In genomic region chr3:143002083-143002712, GRCh38 we compare ENCODE assay signal across 8 cellular contexts. TPM values are rescaled to one million over a fixed set of nuclear protein-coding genes. Genes with fewer than 3 reads are reported as not detected.
DNase-seq lines count a peak whose midpoint lies in the region; ATAC-seq, FAIRE-seq and TF ChIP-seq lines count a peak whose summit lies in the region.

No MANE protein-coding gene starts in this region.

- TF ChIP-seq EP300 in K562 (IDR thresholded peaks at IDR 0.05; ENCODE audit: low read length) (no peak), HepG2 (IDR thresholded peaks at IDR 0.05; ENCODE audit: low read depth in 2 of 2, low read length in 2 of 2) (no peak), HepG2 (CRISPR knock-in tag; IDR thresholded peaks at IDR 0.05; ENCODE audit: borderline replicate concordance) (no peak)

- intact Hi-C loops in K562 (cut with micrococcal nuclease), result loop anchor here (1.0 to 5.0 kb wide), 2 partner anchors 116 to 975 kb away; no protein-coding TSS in a partner anchor
- intact Hi-C loops in HepG2 (cut with micrococcal nuclease; ENCODE audit: unreplicated experiment), result loop anchor here (5.0 kb wide), 1 partner anchor 280 kb away; the partner anchor contains the start of gene TRPC1

- H3K79me2 ChIP-seq in OCI-LY3 (ENCODE audit: low read length) (peaks cover 70% of the 10 kb centered on the region), K562 (ENCODE audit: control insufficient read depth, insufficient read depth, low read length) (peaks cover 82% of the 10 kb centered on the region), HepG2 (ENCODE audit: insufficient read depth, low read length) (peaks cover 67% of the 10 kb centered on the region)

- H3K36me3 ChIP-seq in BE2C (no peaks in the 10 kb centered on the region), OCI-LY3 (replicated peaks; ENCODE audit: low read depth, low read length) (peaks cover 3% of the 10 kb centered on the region), K562 (ENCODE audit: control insufficient read depth, insufficient read depth, low read length) (peaks cover 9% of the 10 kb centered on the region; the same call in 1 of the 3 replicates), HepG2 (replicated peaks in 1 of 2; ENCODE audit: control insufficient read depth in 1 of 2, insufficient read depth in 2 of 2, low read length in 2 of 2) (no peaks in the 10 kb centered on the region), thoracic aorta (no peaks in the 10 kb centered on the region)

- H3K4me1 ChIP-seq in BE2C, result no peaks in the 10 kb centered on the region
- peaks cover 27% of the 10 kb centered on the region for H3K4me1 ChIP-seq in OCI-LY3 (ENCODE audit: low read length)
- H3K4me1 ChIP-seq in K562 (replicated peaks in 1 of 2; ENCODE audit: control insufficient read depth in 2 of 2, insufficient read depth in 2 of 2, low read length in 2 of 2), result peaks cover 6 to 29% of the 10 kb centered on the region in 2 experiments
- H3K4me1 ChIP-seq in HepG2 (ENCODE audit: insufficient read depth, low read length), result peaks cover 63% of the 10 kb centered on the region
- peaks cover 23 to 35% of the 10 kb centered on the region in 2 donors for H3K4me1 ChIP-seq in thoracic aorta (ENCODE audit: control insufficient read depth in 1 of 2, low read depth in 2 of 2)

- FAIRE-seq in K562 (lab: Jason Lieb, UNC) (no peak), HepG2 (lab: Jason Lieb, UNC) (no peak)

- WGBS in K562 (ENCODE audit: insufficient coverage, low coverage, missing lambda C conversion rate), result under 1% methylated on average over 19 of the region's 19 CpGs
- WGBS in HepG2 (ENCODE audit: low lambda C conversion rate), result 1% methylated on average over 19 of the region's 19 CpGs

- TF ChIP-seq RAD21 in K562 (CRISPR knock-in tag; conservative IDR thresholded peaks at IDR 0.05 in 1 of 2, IDR thresholded peaks at IDR 0.05 in 1 of 2), result no peak
- TF ChIP-seq RAD21 in HepG2 (CRISPR knock-in tag; IDR thresholded peaks at IDR 0.05), result no peak

- H3K27me3 ChIP-seq in BE2C, result no peaks in the 10 kb centered on the region
- H3K27me3 ChIP-seq in OCI-LY3 (ENCODE audit: low read depth, low read length), result no peaks in the 10 kb centered on the region
- no peaks in the 10 kb centered on the region for H3K27me3 ChIP-seq in K562 (ENCODE audit: control insufficient read depth in 2 of 2, insufficient read depth in 2 of 2, low read length in 2 of 2)
- H3K27me3 ChIP-seq in HepG2 (ENCODE audit: control insufficient read depth in 1 of 2, insufficient read depth in 2 of 2, low read length in 2 of 2), result no peaks in the 10 kb centered on the region; a peak in 1 of 5 replicates
- no peaks in the 10 kb centered on the region for H3K27me3 ChIP-seq in thoracic aorta (replicated peaks; ENCODE audit: insufficient read depth)

- ATAC-seq in GM18520 (IDR thresholded peaks at IDR 0.05; ENCODE audit: unreplicated experiment) (peak; percentile 20), HG03060 (IDR thresholded peaks at IDR 0.05; ENCODE audit: low read depth, unreplicated experiment) (peak; percentile 18), K562 (peak; percentile 65), HepG2 (peak; percentile 68), thoracic aorta (ENCODE audit: insufficient number of reproducible peaks, low FRiP score, low read depth) (no peak)

- peak overlapping the region; percentile 36 for H2AFZ ChIP-seq in OCI-LY3 (ENCODE audit: low read depth, low read length)
- peak overlapping the region; percentile 83 for H2AFZ ChIP-seq in K562 (ENCODE audit: low read depth, low read length)
- no peak overlapping the region for H2AFZ ChIP-seq in HepG2 (ENCODE audit: low read length)

- DNase-seq in BE2C (no peak), K562 (ENCODE audit: extremely low read depth in 1 of 4, low spot score in 3 of 4) (peak; percentile 40 to 60 (median 44)), HepG2 (ENCODE audit: low spot score) (peak; percentile 47), thoracic aorta (ENCODE audit: low spot score) (no peak), DMS153 (lab: John Stamatoyannopoulos, UW) (no peak)

- CTCF ChIA-PET in K562 (lab: Yijun Ruan, JAX; ENCODE audit: low intra/inter-chr PET ratio), result interaction anchor here (0.6 kb wide), 1 partner anchor 267 kb away, joined by 4 read pairs; no protein-coding TSS in a partner anchor
- CTCF ChIA-PET in HepG2 (lab: Yijun Ruan, JAX; ENCODE audit: low intra/inter-chr PET ratio, low total read pairs), result no interaction called here

- POLR2A ChIA-PET in K562 (lab: Yijun Ruan, JAX) (interaction anchor here (0.5 to 2.7 kb wide), 19 partner anchors 8 to 812 kb away, joined by 3 to 17 read pairs (median 3); no protein-coding TSS in a partner anchor), HepG2 (lab: Yijun Ruan, JAX) (interaction anchor here (0.6 to 2.6 kb wide), 14 partner anchors 12 to 935 kb away, joined by 3 to 17 read pairs (median 6); partner anchors contain the start of genes ATR and TRPC1)

- peak overlapping the region; percentile 82 for H3K27ac ChIP-seq in OCI-LY3 (ENCODE audit: low read length)
- peak overlapping the region; percentile 99 for H3K27ac ChIP-seq in K562 (ENCODE audit: extremely low read depth, low read depth, low read length)
- H3K27ac ChIP-seq in HepG2 (ENCODE audit: extremely low read length, insufficient read depth, low read length), result peak overlapping the region; percentile 89
- H3K27ac ChIP-seq in thoracic aorta, result peak overlapping the region; percentile 89 to 93

- no peaks in the 10 kb centered on the region for H3K9me1 ChIP-seq in K562 (ENCODE audit: control insufficient read depth, insufficient read depth, low read length)

- H3K9ac ChIP-seq in OCI-LY3 (ENCODE audit: low read length) (peak overlapping the region; percentile 88), K562 (ENCODE audit: insufficient read depth in 1 of 2, low read depth in 2 of 2, low read length in 2 of 2) (peak overlapping the region; percentile 98 to 99), HepG2 (ENCODE audit: insufficient read depth, low read depth, low read length) (peak overlapping the region; percentile 94)

- H3K4me2 ChIP-seq in OCI-LY3 (ENCODE audit: low read length), result peak overlapping the region; percentile 78
- H3K4me2 ChIP-seq in K562 (ENCODE audit: insufficient read depth, low read length), result peak overlapping the region; percentile 99
- H3K4me2 ChIP-seq in HepG2 (ENCODE audit: low read depth, low read length), result peak overlapping the region; percentile 69

- H4K20me1 ChIP-seq in OCI-LY3 (ENCODE audit: insufficient read depth, low read length), result peaks cover 31% of the 10 kb centered on the region
- H4K20me1 ChIP-seq in K562 (replicated peaks; ENCODE audit: control insufficient read depth, insufficient read depth, low read length), result peaks cover 25% of the 10 kb centered on the region
- H4K20me1 ChIP-seq in HepG2 (ENCODE audit: insufficient read depth, low read length), result peaks cover 45% of the 10 kb centered on the region

- BruUV-seq in K562 (replicated peaks; lab: Mats Ljungman, UMichigan) (no TSS peak), HepG2 (replicated peaks; lab: Mats Ljungman, UMichigan) (no TSS peak)

- H3K9me3 ChIP-seq in BE2C (no peaks in the 10 kb centered on the region), OCI-LY3 (ENCODE audit: insufficient read depth, low read length) (no peaks in the 10 kb centered on the region), K562 (replicated peaks; ENCODE audit: control insufficient read depth, insufficient read depth, low read depth, low read length) (no peaks in the 10 kb centered on the region), HepG2 (ENCODE audit: low read length) (no peaks in the 10 kb centered on the region), thoracic aorta (no peaks in the 10 kb centered on the region)

- TF ChIP-seq CTCF in BE2C (IDR thresholded peaks at IDR 0.05; ENCODE audit: low read depth, low read length), result no peak
- no peak for TF ChIP-seq CTCF in OCI-LY3 (IDR thresholded peaks at IDR 0.05; ENCODE audit: low read depth, low read length)
- TF ChIP-seq CTCF in K562 (IDR thresholded peaks at IDR 0.05 in 2 of 3, conservative IDR thresholded peaks at IDR 0.05 in 1 of 3; ENCODE audit: insufficient read depth in 2 of 3, low read depth in 1 of 3, low read length in 3 of 3), result no peak
- TF ChIP-seq CTCF in HepG2 (CRISPR knock-in tag; IDR thresholded peaks at IDR 0.05), result no peak
- no peak for TF ChIP-seq CTCF in thoracic aorta (IDR thresholded peaks at IDR 0.05)

- H3K4me3 ChIP-seq in BE2C (ENCODE audit: low read depth, low read length) (peak overlapping the region; percentile 98), OCI-LY3 (ENCODE audit: low read length) (peak overlapping the region; percentile 84), K562 (peak overlapping the region; percentile 94), HepG2 (replicated peaks in 1 of 3; ENCODE audit: insufficient read depth in 1 of 3, low read depth in 2 of 3, low read length in 3 of 3) (peak overlapping the region; percentile 83 to 92 (median 90)), thoracic aorta (peak overlapping the region; percentile 99)

- TF ChIP-seq POLR2A in K562 (conservative IDR thresholded peaks at IDR 0.05), result no peak; the same call in 1 of the 2 replicates
- 0 out of 4 replicates have a peak, but pooled peaks of 1 of the 2 experiments have one; percentile 44 for TF ChIP-seq POLR2A in HepG2 (IDR thresholded peaks at IDR 0.05; ENCODE audit: insufficient read depth in 1 of 2, low read depth in 2 of 2, low read length in 2 of 2)

- in situ Hi-C loops in K562 (cut with MboI) (no loop called here), HepG2 (cut with HindIII; ENCODE audit: extremely low pct_ligation_motif_present, low pct_unique_long_range_greater_than_20kb) (no loop called here)

RNA-seq across cellular contexts. Expression of gene U2SURP, which starts 0.8 kb away (rescaled TPM):
- 58.6 TPM for polyA plus RNA-seq in BE2C (2012; ENCODE audit: insufficient read depth, insufficient read length, low read depth)
- total RNA-seq in K562 (2011; cell fraction: chromatin; rRNA removed; ENCODE audit: low replicate concordance), result 224 and 739 TPM in 2 replicates
- total RNA-seq in K562 (2011; cell fraction: nucleolus; rRNA removed), result 79.4 and 92.0 TPM in 2 replicates
- total RNA-seq in K562 (2011; cell fraction: nucleoplasm; rRNA removed), result 184 and 255 TPM in 2 replicates
- total RNA-seq in K562 (2014; rRNA removed), result 116 and 128 TPM in 2 replicates
- 280 and 375 TPM in 2 replicates for total RNA-seq in K562 (2014; rRNA removed; fragmentation: Illumina TruSeq; extraction: Trizol)
- total RNA-seq in K562 (2015; rRNA removed; fragmentation: Illumina TruSeq; extraction: Trizol), result 193 and 205 TPM in 2 replicates
- total RNA-seq in K562 (2021), result 198 and 199 TPM in 2 replicates
- 108 and 140 TPM in 2 replicates for polyA plus RNA-seq in K562 (2011; rRNA removed)
- polyA plus RNA-seq in K562 (2011; cell fraction: cytosol; rRNA removed), result 8.8 and 22.2 TPM in 2 replicates
- polyA plus RNA-seq in K562 (2011; cell fraction: nucleus; rRNA removed), result 182 and 207 TPM in 2 replicates
- polyA plus RNA-seq in K562 (2012), result 66.4 and 103 TPM in 2 replicates
- 174 and 178 TPM in 2 replicates for polyA plus RNA-seq in K562 (2014; fragmentation: Illumina TruSeq; extraction: Trizol)
- 100 to 1,000 TPM; 191 to 322 TPM for polyA plus RNA-seq in K562 (2014; fragmentation: Nextera tagmentation; extraction: Ambion mirVana)
- 97.8 and 140 TPM in 2 replicates for polyA plus RNA-seq in K562 (2014; rRNA removed)
- polyA minus RNA-seq in K562 (2011; rRNA and poly(A)+ RNA removed), result 269 and 309 TPM in 2 replicates
- 56.3 and 70.0 TPM in 2 replicates for polyA minus RNA-seq in K562 (2011; cell fraction: cytosol; rRNA and poly(A)+ RNA removed)
- 193 and 346 TPM in 2 replicates for polyA minus RNA-seq in K562 (2011; cell fraction: nucleus; rRNA and poly(A)+ RNA removed)
- 173 and 250 TPM in 2 replicates for total RNA-seq in HepG2 (2016; rRNA removed; fragmentation: Illumina TruSeq; extraction: Trizol)
- 14.1 and 18.4 TPM in 2 replicates for total RNA-seq in HepG2 (2016; cell fraction: cytosol; rRNA removed; fragmentation: Illumina TruSeq; extraction: Trizol; ENCODE audit: low read depth)
- 173 and 234 TPM in 2 replicates for total RNA-seq in HepG2 (2016; cell fraction: insoluble cytoplasmic fraction; rRNA removed; fragmentation: Illumina TruSeq; extraction: Trizol)
- 38.5 and 45.7 TPM in 2 replicates for total RNA-seq in HepG2 (2016; cell fraction: membrane; rRNA removed; fragmentation: Illumina TruSeq; extraction: Trizol)
- total RNA-seq in HepG2 (2016; cell fraction: nucleus; rRNA removed; fragmentation: Illumina TruSeq; extraction: Trizol), result 249 and 251 TPM in 2 replicates
- polyA plus RNA-seq in HepG2 (2011; rRNA removed), result 41.3 and 55.9 TPM in 2 replicates
- polyA plus RNA-seq in HepG2 (2011; cell fraction: cytosol; rRNA removed), result 8.6 and 12.8 TPM in 2 replicates
- polyA plus RNA-seq in HepG2 (2011; cell fraction: nucleus; rRNA removed), result 39.7 and 59.0 TPM in 2 replicates
- polyA plus RNA-seq in HepG2 (2012), result 63.0 and 109 TPM in 2 replicates
- 3.4 and 3.6 TPM in 2 replicates for polyA plus RNA-seq in HepG2 (2016; cell fraction: cytosol; fragmentation: Illumina TruSeq; extraction: Trizol; ENCODE audit: low read depth)
- 156 and 157 TPM in 2 replicates for polyA plus RNA-seq in HepG2 (2016; cell fraction: insoluble cytoplasmic fraction; fragmentation: Illumina TruSeq; extraction: Trizol; ENCODE audit: low read depth)
- polyA plus RNA-seq in HepG2 (2016; cell fraction: membrane; fragmentation: Illumina TruSeq; extraction: Trizol; ENCODE audit: low read depth), result 9.2 and 11.6 TPM in 2 replicates
- 227 and 232 TPM in 2 replicates for polyA plus RNA-seq in HepG2 (2016; cell fraction: nucleus; fragmentation: Illumina TruSeq; extraction: Trizol; ENCODE audit: insufficient read depth, low read depth)
- 58.3 and 119 TPM in 2 replicates for polyA minus RNA-seq in HepG2 (2011; rRNA and poly(A)+ RNA removed; ENCODE audit: low replicate concordance)
- 33.5 and 35.1 TPM in 2 replicates for polyA minus RNA-seq in HepG2 (2011; cell fraction: cytosol; rRNA and poly(A)+ RNA removed)
- 254 and 272 TPM in 2 replicates for polyA minus RNA-seq in HepG2 (2011; cell fraction: nucleus; rRNA and poly(A)+ RNA removed)
- 10 to 100 TPM; 53.1 to 91.5 TPM for total RNA-seq in thoracic aorta

RNA-seq across cellular contexts. Expression of gene PAQR9, which starts 38.7 kb away (rescaled TPM):
- 0.48 TPM for polyA plus RNA-seq in BE2C (2012; ENCODE audit: insufficient read depth, insufficient read length, low read depth)
- 0.53 and 1.0 TPM in 2 replicates for total RNA-seq in K562 (2011; cell fraction: chromatin; rRNA removed; ENCODE audit: low replicate concordance)
- 1.4 and 2.0 TPM in 2 replicates for total RNA-seq in K562 (2011; cell fraction: nucleolus; rRNA removed)
- total RNA-seq in K562 (2011; cell fraction: nucleoplasm; rRNA removed), result 0.92 and 1.8 TPM in 2 replicates
- total RNA-seq in K562 (2014; rRNA removed), result 0.27 and 0.29 TPM in 2 replicates
- 0.07 and 0.16 TPM in 2 replicates for total RNA-seq in K562 (2014; rRNA removed; fragmentation: Illumina TruSeq; extraction: Trizol)
- total RNA-seq in K562 (2015; rRNA removed; fragmentation: Illumina TruSeq; extraction: Trizol), result 0.04 TPM in 1 of 2 replicates, not detected in the other
- 0.40 and 0.58 TPM in 2 replicates for total RNA-seq in K562 (2021)
- polyA plus RNA-seq in K562 (2011; rRNA removed), result 0.12 and 0.39 TPM in 2 replicates
- polyA plus RNA-seq in K562 (2011; cell fraction: cytosol; rRNA removed), result 0.12 and 1.3 TPM in 2 replicates
- polyA plus RNA-seq in K562 (2011; cell fraction: nucleus; rRNA removed), result 0.20 and 1.0 TPM in 2 replicates
- polyA plus RNA-seq in K562 (2012), result 0.11 and 0.31 TPM in 2 replicates
- polyA plus RNA-seq in K562 (2014; fragmentation: Illumina TruSeq; extraction: Trizol), result 0.21 and 0.22 TPM in 2 replicates
- under 1 TPM; 0.08 to 0.13 TPM for polyA plus RNA-seq in K562 (2014; fragmentation: Nextera tagmentation; extraction: Ambion mirVana)
- 0.33 and 0.47 TPM in 2 replicates for polyA plus RNA-seq in K562 (2014; rRNA removed)
- 0.18 and 0.39 TPM in 2 replicates for polyA minus RNA-seq in K562 (2011; rRNA and poly(A)+ RNA removed)
- polyA minus RNA-seq in K562 (2011; cell fraction: cytosol; rRNA and poly(A)+ RNA removed), result not detected in 2 replicates
- 0.27 and 0.56 TPM in 2 replicates for polyA minus RNA-seq in K562 (2011; cell fraction: nucleus; rRNA and poly(A)+ RNA removed)
- 10.3 and 10.4 TPM in 2 replicates for total RNA-seq in HepG2 (2016; rRNA removed; fragmentation: Illumina TruSeq; extraction: Trizol)
- total RNA-seq in HepG2 (2016; cell fraction: cytosol; rRNA removed; fragmentation: Illumina TruSeq; extraction: Trizol; ENCODE audit: low read depth), result 3.6 and 3.8 TPM in 2 replicates
- total RNA-seq in HepG2 (2016; cell fraction: insoluble cytoplasmic fraction; rRNA removed; fragmentation: Illumina TruSeq; extraction: Trizol), result 10.3 and 10.5 TPM in 2 replicates
- 12.0 and 13.5 TPM in 2 replicates for total RNA-seq in HepG2 (2016; cell fraction: membrane; rRNA removed; fragmentation: Illumina TruSeq; extraction: Trizol)
- total RNA-seq in HepG2 (2016; cell fraction: nucleus; rRNA removed; fragmentation: Illumina TruSeq; extraction: Trizol), result 9.3 and 10.1 TPM in 2 replicates
- 3.7 and 8.4 TPM in 2 replicates for polyA plus RNA-seq in HepG2 (2011; rRNA removed)
- polyA plus RNA-seq in HepG2 (2011; cell fraction: cytosol; rRNA removed), result 4.9 and 6.5 TPM in 2 replicates
- 8.2 and 13.0 TPM in 2 replicates for polyA plus RNA-seq in HepG2 (2011; cell fraction: nucleus; rRNA removed)
- 9.1 and 16.7 TPM in 2 replicates for polyA plus RNA-seq in HepG2 (2012)
- 4.6 and 5.9 TPM in 2 replicates for polyA plus RNA-seq in HepG2 (2016; cell fraction: cytosol; fragmentation: Illumina TruSeq; extraction: Trizol; ENCODE audit: low read depth)
- 13.7 and 14.1 TPM in 2 replicates for polyA plus RNA-seq in HepG2 (2016; cell fraction: insoluble cytoplasmic fraction; fragmentation: Illumina TruSeq; extraction: Trizol; ENCODE audit: low read depth)
- polyA plus RNA-seq in HepG2 (2016; cell fraction: membrane; fragmentation: Illumina TruSeq; extraction: Trizol; ENCODE audit: low read depth), result 12.2 and 13.8 TPM in 2 replicates
- 16.0 and 16.8 TPM in 2 replicates for polyA plus RNA-seq in HepG2 (2016; cell fraction: nucleus; fragmentation: Illumina TruSeq; extraction: Trizol; ENCODE audit: insufficient read depth, low read depth)
- polyA minus RNA-seq in HepG2 (2011; rRNA and poly(A)+ RNA removed; ENCODE audit: low replicate concordance), result 26.7 TPM in 1 of 2 replicates, not detected in the other
- 5.5 and 9.2 TPM in 2 replicates for polyA minus RNA-seq in HepG2 (2011; cell fraction: cytosol; rRNA and poly(A)+ RNA removed)
- polyA minus RNA-seq in HepG2 (2011; cell fraction: nucleus; rRNA and poly(A)+ RNA removed), result 10.3 and 15.8 TPM in 2 replicates
- under 1 TPM in 1 of 2 donors, not detected in 1; 0.21 TPM for total RNA-seq in thoracic aorta

Comparison
In these comparisons a context has a peak if more than half of its experiments do, and no peak if none do; other contexts are left out.
1. DNase-seq: peak in K562 (4 of 4) and HepG2 (single experiment); none in BE2C (single experiment), thoracic aorta (single experiment) and DMS153 (single experiment).
2. Peak in every context shown above with its lines, with median percentiles within 50 percentile points of each other: H3K4me3 ChIP-seq, H3K27ac ChIP-seq, H3K4me2 ChIP-seq and H3K9ac ChIP-seq.